ENCODE assay signal across 4 cellular contexts in genomic region chr1:200636681-200637080, GRCh38.
TF ChIP-seq lines count a peak whose summit lies in the region.

No MANE protein-coding gene starts in this region.

TF ChIP-seq in HEK293, 187 proteins besides CTCF, POLR2A, EP300 and RAD21:
- TF ChIP-seq SALL2 (tag by site-specific recombination; IDR thresholded peaks at IDR 0.05; ENCODE audit: borderline replicate concordance) (no peak), ZNF366 (tag by site-specific recombination; conservative IDR thresholded peaks at IDR 0.05) (peak; percentile 64; the same call in 1 of the 2 replicates)

TF ChIP-seq in IMR-90, 13 proteins besides CTCF, POLR2A, EP300 and RAD21:
- no peak for TF ChIP-seq FOS (IDR thresholded peaks at IDR 0.05; ENCODE audit: low read depth, low read length)
- TF ChIP-seq CHD1 (IDR thresholded peaks at IDR 0.05; ENCODE audit: low read depth, low read length) = no peak
- no peak for TF ChIP-seq BHLHE40 (IDR thresholded peaks at IDR 0.05; ENCODE audit: low read depth, low read length)
- TF ChIP-seq MAZ (IDR thresholded peaks at IDR 0.05; ENCODE audit: borderline replicate concordance, low read depth, low read length) = no peak
- no peak for TF ChIP-seq MAFK (IDR thresholded peaks at IDR 0.05; ENCODE audit: low read depth, low read length)
- TF ChIP-seq RFX5 (IDR thresholded peaks at IDR 0.05; ENCODE audit: low read depth, low read length) = no peak

TF ChIP-seq in K562, 482 proteins besides CTCF, POLR2A, EP300 and RAD21:
- TF ChIP-seq LARP7 (IDR thresholded peaks at IDR 0.05) = peak; percentile 22; the same call in 1 of the 2 replicates
- TF ChIP-seq RFX7 (CRISPR knock-in tag; IDR thresholded peaks at IDR 0.05) = no peak
- TF ChIP-seq ZNF512 (tag; IDR thresholded peaks at IDR 0.05) = peak; percentile 97

TF ChIP-seq in GM23338, 12 proteins besides CTCF, POLR2A, EP300 and RAD21:
- TF ChIP-seq EZH2 (IDR thresholded peaks at IDR 0.05; ENCODE audit: low read depth, unreplicated experiment) (no peak), ZNF331 (CRISPR knock-in tag; IDR thresholded peaks at IDR 0.05; ENCODE audit: low read depth) (no peak), NANOG (IDR thresholded peaks at IDR 0.05; ENCODE audit: borderline replicate concordance) (no peak), JUNB (IDR thresholded peaks at IDR 0.05; ENCODE audit: unreplicated experiment) (no peak), ETS1 (IDR thresholded peaks at IDR 0.05) (no peak), ZNF462 (CRISPR knock-in tag; IDR thresholded peaks at IDR 0.05) (no peak), REST (IDR thresholded peaks at IDR 0.05; ENCODE audit: unreplicated experiment) (no peak), POLR2AphosphoS5 (IDR thresholded peaks at IDR 0.05; ENCODE audit: low read depth) (no peak), STAT1 (IDR thresholded peaks at IDR 0.05; ENCODE audit: unreplicated experiment) (no peak), ZNF114 (CRISPR knock-in tag; IDR thresholded peaks at IDR 0.05) (no peak), CREB1 (CRISPR knock-in tag; IDR thresholded peaks at IDR 0.05; ENCODE audit: low read depth) (no peak), EZH2phosphoT487 (IDR thresholded peaks at IDR 0.05; ENCODE audit: unreplicated experiment) (no peak)
TF ChIP-seq in GM23338: peak in this region for 0.
